In genomic region chr9:70981312-70981711, GRCh38 we compare ENCODE assay signal across 11 cellular contexts.
"Had no signal": no experiment of that assay in that cellular context is flagged by ENCODE, and none has a peak within 500 bp of the region (broad histone marks: within the 10 kb centered on the region; RNA-seq: fewer than 3 reads in every experiment).

No MANE protein-coding gene starts in this region.

- H3K4me2 ChIP-seq: GM23338 had no signal

- FAIRE-seq: H1, H54 had no signal

- DNase-seq: GM23248, GOT3, H7, H9, HCEC 1CT, HFFc6 had no signal

- H3K9me3 ChIP-seq: HAP-1 had no signal

- H3K27ac ChIP-seq: GM23248 had no signal

- ATAC-seq: GM23338, HCT116 had no signal

- H3K4me3 ChIP-seq: GM23248, GM23338, HAP-1 had no signal

- H3K9ac ChIP-seq: GM23248 had no signal

- H2AFZ ChIP-seq: GM23248, GM23338 had no signal

- H3K36me3 ChIP-seq: HAP-1 had no signal

- H3K4me1 ChIP-seq: HAP-1 had no signal
